ENCODE assay signal across 9 cellular contexts in genomic region chr11:61747389-61748285, GRCh38. TPM values are rescaled to one million over a fixed set of nuclear protein-coding genes. Genes with fewer than 3 reads are reported as not detected.
DNase-seq lines count a peak whose midpoint lies in the region; ATAC-seq, FAIRE-seq and TF ChIP-seq lines count a peak whose summit lies in the region.
"Had no signal": no experiment of that assay in that cellular context is flagged by ENCODE, and none has a peak within 500 bp of the region (broad histone marks: within the 10 kb centered on the region; RNA-seq: fewer than 3 reads in every experiment).

No MANE protein-coding gene starts in this region.

- no peaks in the 10 kb centered on the region for H4K20me1 ChIP-seq in astrocyte (ENCODE audit: insufficient read depth, low read length)

- no peak overlapping the region for H3K27ac Mint-ChIP-seq in astrocyte (ENCODE audit: unreplicated experiment)
- H3K27ac Mint-ChIP-seq: CD8-positive, alpha-beta memory T cell had no signal

- no peak for FAIRE-seq in astrocyte (lab: Jason Lieb, UNC)

- H3K36me3 Mint-ChIP-seq in astrocyte (ENCODE audit: low read depth, unreplicated experiment): no peaks in the 10 kb centered on the region
- H3K36me3 Mint-ChIP-seq: CD8-positive, alpha-beta memory T cell had no signal

- H2AFZ ChIP-seq in astrocyte (ENCODE audit: low read depth, low read length): no peak overlapping the region

- no peak overlapping the region for H3K4me2 ChIP-seq in astrocyte (ENCODE audit: low read length)

- H3K9ac ChIP-seq in astrocyte (ENCODE audit: low read length): no peak overlapping the region

- TF ChIP-seq POLR2A in prostate gland (IDR thresholded peaks at IDR 0.05): no peak

- no peak overlapping the region for H3K27ac ChIP-seq in RWPE2 (ENCODE audit: poor library complexity, severe bottlenecking)
- no peak overlapping the region for H3K27ac ChIP-seq in astrocyte (ENCODE audit: low read depth, low read length)
- no peak overlapping the region for H3K27ac ChIP-seq in right atrium auricular region
- no peak overlapping the region for H3K27ac ChIP-seq in prostate gland

- H3K79me2 ChIP-seq in astrocyte (ENCODE audit: insufficient read depth, low read length): no peaks in the 10 kb centered on the region

- H3K9me3 Mint-ChIP-seq in astrocyte (ENCODE audit: unreplicated experiment): no peaks in the 10 kb centered on the region
- H3K9me3 Mint-ChIP-seq: CD8-positive, alpha-beta memory T cell had no signal

- H3K9me3 ChIP-seq in RWPE2 (ENCODE audit: severe bottlenecking) (no peaks in the 10 kb centered on the region), astrocyte (ENCODE audit: insufficient read depth, low read depth, low read length) (no peaks in the 10 kb centered on the region), right atrium auricular region (no peaks in the 10 kb centered on the region), prostate gland (no peaks in the 10 kb centered on the region)

- H3K27me3 ChIP-seq in RWPE2 (ENCODE audit: insufficient read depth, poor library complexity, severe bottlenecking): peaks cover under 1% of the 10 kb centered on the region
- H3K27me3 ChIP-seq in astrocyte (ENCODE audit: insufficient read depth, low read length): no peaks in the 10 kb centered on the region
- no peaks in the 10 kb centered on the region for H3K27me3 ChIP-seq in right atrium auricular region
- H3K27me3 ChIP-seq in prostate gland (replicated peaks; ENCODE audit: insufficient read depth): no peaks in the 10 kb centered on the region

- peak; percentile 85 for TF ChIP-seq CTCF in RWPE2 (IDR thresholded peaks at IDR 0.05; ENCODE audit: poor library complexity, severe bottlenecking)
- TF ChIP-seq CTCF in astrocyte (IDR thresholded peaks at IDR 0.05; ENCODE audit: insufficient read depth, low read depth, low read length): peak; percentile 53
- TF ChIP-seq CTCF in right atrium auricular region (IDR thresholded peaks at IDR 0.05): peak; percentile 80 to 91
- peak; percentile 52 to 86 (median 74) for TF ChIP-seq CTCF in prostate gland (IDR thresholded peaks at IDR 0.05)

- peak; percentile 50 for ATAC-seq in HG03520 (IDR thresholded peaks at IDR 0.05; ENCODE audit: unreplicated experiment)
- ATAC-seq in RWPE2 (ENCODE audit: low read depth): peak; percentile 84
- ATAC-seq in HG03354 (IDR thresholded peaks at IDR 0.05; ENCODE audit: poor library complexity, severe bottlenecking, unreplicated experiment): no peak

- H3K36me3 ChIP-seq in RWPE2 (ENCODE audit: low read depth): no peaks in the 10 kb centered on the region
- no peaks in the 10 kb centered on the region for H3K36me3 ChIP-seq in astrocyte (ENCODE audit: insufficient read depth, low read length)
- peaks cover 8% of the 10 kb centered on the region for H3K36me3 ChIP-seq in right atrium auricular region
- H3K36me3 ChIP-seq in prostate gland: no peaks in the 10 kb centered on the region

- WGBS in prostate gland: 40% methylated on average over 14 of the region's 14 CpGs

- peak; percentile 80 for DNase-seq in NCI-H510A treated with DMSO at 0.1 percent for 48 hours (lab: John Stamatoyannopoulos, UW)
- no peak for DNase-seq in NCI-H510A (lab: John Stamatoyannopoulos, UW)
- DNase-seq in RWPE2 (ENCODE audit: low spot score): no peak
- peak; percentile 29 for DNase-seq in astrocyte (ENCODE audit: low read depth)
- peak; percentile 71 for DNase-seq in right atrium auricular region (ENCODE audit: low spot score)
- DNase-seq in prostate gland (ENCODE audit: low spot score): peak; percentile 64

- H3K4me3 Mint-ChIP-seq in astrocyte (ENCODE audit: unreplicated experiment): no peak overlapping the region
- H3K4me3 Mint-ChIP-seq: CD8-positive, alpha-beta memory T cell had no signal

- peaks cover 9% of the 10 kb centered on the region for H3K4me1 Mint-ChIP-seq in astrocyte (ENCODE audit: low read depth, unreplicated experiment)

- H3K4me1 ChIP-seq in RWPE2 (ENCODE audit: insufficient read depth, poor library complexity, severe bottlenecking) (no peaks in the 10 kb centered on the region), astrocyte (ENCODE audit: insufficient read depth, low read length) (peaks cover 28% of the 10 kb centered on the region), right atrium auricular region (peaks cover 0 to 13% of the 10 kb centered on the region in 2 donors), prostate gland (replicated peaks) (no peaks in the 10 kb centered on the region)

- H3K4me3 ChIP-seq in RWPE2 (ENCODE audit: severe bottlenecking) (no peak overlapping the region), astrocyte (ENCODE audit: insufficient read depth, low read depth, low read length) (no peak overlapping the region), right atrium auricular region (no peak overlapping the region), prostate gland (no peak overlapping the region)

- intact Hi-C loops in prostate gland (cut with DNase I): loop anchor here (5.0 kb wide), 1 partner anchor 360 kb away; no protein-coding TSS in a partner anchor

- H3K27me3 Mint-ChIP-seq in astrocyte (ENCODE audit: low read depth, unreplicated experiment): no peaks in the 10 kb centered on the region

RNA-seq across cellular contexts. Expression of gene MYRF, which starts 4.8 kb away (rescaled TPM):
- total RNA-seq in astrocyte: 39.5 and 53.9 TPM in 2 replicates
- 10 to 100 TPM in 1 of 2 donors, 1 to 10 TPM in 1; 7.0 to 13.1 TPM for total RNA-seq in right atrium auricular region
- 1 to 10 TPM in 1 of 2 donors, under 1 TPM in 1; 0.77 to 3.4 TPM for total RNA-seq in prostate gland

RNA-seq across cellular contexts. Expression of gene TMEM258, which starts 44.8 kb away (rescaled TPM):
- total RNA-seq in astrocyte (97.8 and 98.6 TPM in 2 replicates), right atrium auricular region (10 to 100 TPM; 43.4 to 54.7 TPM), prostate gland (10 to 100 TPM; 34.8 to 82.9 TPM)

RNA-seq across cellular contexts. Expression of gene FEN1, which starts 45.1 kb away (rescaled TPM):
- 13.6 and 13.8 TPM in 2 replicates for total RNA-seq in astrocyte
- 1 to 10 TPM; 3.7 to 4.0 TPM for total RNA-seq in right atrium auricular region
- total RNA-seq in prostate gland: 10 to 100 TPM; 12.8 to 18.4 TPM

Comparison
In these comparisons a context has a peak if more than half of its experiments do, and no peak if none do; other contexts are left out.
1. DNase-seq: peak in NCI-H510A treated with DMSO at 0.1 percent for 48 hours (single experiment), astrocyte (single experiment), right atrium auricular region (single experiment) and prostate gland (single experiment); none in NCI-H510A (single experiment) and RWPE2 (single experiment).
2. Peak in every context shown above with its lines, with median percentiles within 50 percentile points of each other: CTCF ChIP-seq.